In genomic region chr9:101398930-101399640, GRCh38 we compare ENCODE assay signal across 9 cellular contexts. TPM values are rescaled to one million over a fixed set of nuclear protein-coding genes. Genes with fewer than 3 reads are reported as not detected.
DNase-seq lines count a peak whose midpoint lies in the region; ATAC-seq and TF ChIP-seq lines count a peak whose summit lies in the region.
"Had no signal": no experiment of that assay in that cellular context is flagged by ENCODE, and none has a peak within 500 bp of the region (broad histone marks: within the 10 kb centered on the region; RNA-seq: fewer than 3 reads in every experiment).

No MANE protein-coding gene starts in this region.

- intact Hi-C loops in testis (cut with DNase I; ENCODE audit: low total_unique reads): no loop called here

- H3K4me1 ChIP-seq in testis: peaks cover 13% of the 10 kb centered on the region

- no peaks in the 10 kb centered on the region for H3K9me3 ChIP-seq in testis

- 1 to 2% methylated on average over 16 to 27 of the region's 28 CpGs for WGBS in testis, 2 donors

- no peak for TF ChIP-seq POLR2A in testis (IDR thresholded peaks at IDR 0.05)

- ATAC-seq in HG03442 (IDR thresholded peaks at IDR 0.05; ENCODE audit: unreplicated experiment): no peak

- peak overlapping the region; percentile 94 to 95 for H3K27ac ChIP-seq in testis

- H3K36me3 ChIP-seq in testis (ENCODE audit: low read depth, missing control alignments): peaks cover 4% of the 10 kb centered on the region

- H3K4me3 ChIP-seq in choroid plexus epithelial cell (ENCODE audit: low read depth, low read length): peak overlapping the region; percentile 78
- H3K4me3 ChIP-seq in testis: peak overlapping the region; percentile 78

- TF ChIP-seq CTCF in choroid plexus epithelial cell (conservative IDR thresholded peaks at IDR 0.05; ENCODE audit: low read depth, low read length): no peak
- no peak for TF ChIP-seq CTCF in testis (IDR thresholded peaks at IDR 0.05)

- peak; percentile 11 for DNase-seq in activated gamma-delta T cell (lab: John Stamatoyannopoulos, UW)
- DNase-seq in activated gamma-delta T cell treated with Interleukin-2 at 50 U/mL for 16 hours: no peak
- DNase-seq in NCI-H128 (lab: John Stamatoyannopoulos, UW; ENCODE audit: unreplicated experiment): peak; percentile 1
- DNase-seq in choroid plexus epithelial cell (ENCODE audit: low read depth): peak; percentile 20
- DNase-seq in medulla oblongata (ENCODE audit: extremely low spot score): peak; percentile 45
- peak; percentile 55 for DNase-seq in testis
- DNase-seq in MV-4-11 (lab: John Stamatoyannopoulos, UW): no peak

- no peaks in the 10 kb centered on the region for H3K27me3 ChIP-seq in testis

RNA-seq across cellular contexts. Expression of gene ZNF189, which starts 0.4 kb away (rescaled TPM):
- 10 to 100 TPM; 32.6 to 42.8 TPM for total RNA-seq in testis
- 24.0 TPM for polyA plus RNA-seq in testis (ENCODE audit: insufficient read depth, low read depth, low replicate concordance)

RNA-seq across cellular contexts. Expression of gene MRPL50, which starts 0.7 kb away (rescaled TPM):
- total RNA-seq in testis: 10 to 100 TPM; 15.4 to 18.3 TPM
- polyA plus RNA-seq in testis (ENCODE audit: insufficient read depth, low read depth, low replicate concordance): 10.5 TPM

RNA-seq across cellular contexts. Expression of gene BAAT, which starts 14.3 kb away (rescaled TPM):
- under 1 TPM in 1 of 2 donors, not detected in 1; 0.31 TPM for total RNA-seq in testis
- 0.13 TPM for polyA plus RNA-seq in testis (ENCODE audit: insufficient read depth, low read depth, low replicate concordance)
- total RNA-seq: glomerular endothelial cell had no signal

RNA-seq across cellular contexts. Expression of gene ALDOB, which starts 36.5 kb away (rescaled TPM):
- total RNA-seq in testis: under 1 TPM in 1 of 2 donors, not detected in 1; 0.79 TPM
- polyA plus RNA-seq in testis (ENCODE audit: insufficient read depth, low read depth, low replicate concordance): 1.9 TPM
- total RNA-seq: glomerular endothelial cell had no signal

Comparison
In these comparisons a context has a peak if more than half of its experiments do, and no peak if none do; other contexts are left out.
1. DNase-seq: peak in activated gamma-delta T cell (single experiment), NCI-H128 (single experiment), choroid plexus epithelial cell (single experiment), medulla oblongata (single experiment) and testis (single experiment); none in activated gamma-delta T cell treated with Interleukin-2 at 50 U/mL for 16 hours (single experiment) and MV-4-11 (single experiment).